ENCODE assay signal across 24 cellular contexts in genomic region chr12:2298556-2299195, GRCh38.
DNase-seq lines count a peak whose midpoint lies in the region; ATAC-seq and TF ChIP-seq lines count a peak whose summit lies in the region.
"Had no signal": no experiment of that assay in that cellular context is flagged by ENCODE, and none has a peak within 500 bp of the region (broad histone marks: within the 10 kb centered on the region; RNA-seq: fewer than 3 reads in every experiment).

No MANE protein-coding gene starts in this region.

- H3K4me2 ChIP-seq in neural progenitor cell, result no peak overlapping the region
- H3K4me2 ChIP-seq: GM23338 had no signal

- ATAC-seq in HG03520 (IDR thresholded peaks at IDR 0.05; ENCODE audit: unreplicated experiment), result no peak
- ATAC-seq: GM23338, K562 had no signal

- no peaks in the 10 kb centered on the region for H3K9me3 ChIP-seq in ascending aorta
- no peaks in the 10 kb centered on the region for H3K9me3 ChIP-seq in tibial artery
- no peaks in the 10 kb centered on the region for H3K9me3 ChIP-seq in neural progenitor cell (ENCODE audit: low read depth)
- H3K9me3 ChIP-seq: MG63 had no signal

- H3K27ac Mint-ChIP-seq in neural progenitor cell, result no peak overlapping the region
- H3K27ac Mint-ChIP-seq: GM23338 had no signal

- no peak overlapping the region for H3K9ac ChIP-seq in neural progenitor cell

- H3K4me3 Mint-ChIP-seq in neural progenitor cell, result no peak overlapping the region
- H3K4me3 Mint-ChIP-seq: CD14-positive monocyte, GM23338 had no signal

- intact Hi-C loops in ascending aorta (cut with DNase I) (no loop called here), tibial artery (cut with DNase I; ENCODE audit: low total_unique reads) (no loop called here)

- H3K27ac ChIP-seq in ascending aorta (peak overlapping the region; percentile 9 to 27), tibial artery (peak overlapping the region; percentile 13 to 81), neural progenitor cell (no peak overlapping the region)
- H3K27ac ChIP-seq: RWPE1, SK-N-MC had no signal

- peaks cover 18% of the 10 kb centered on the region for H3K4me1 Mint-ChIP-seq in neural progenitor cell

- H3K4me1 ChIP-seq in ascending aorta (peaks cover 18 to 39% of the 10 kb centered on the region in 2 donors), tibial artery (peaks cover 0 to 99% (median 72%) of the 10 kb centered on the region in 4 donors), neural progenitor cell (peaks cover 3% of the 10 kb centered on the region)

- peak; percentile 56 for DNase-seq in activated effector memory CD4-positive, alpha-beta T cell treated with anti-CD3 and anti-CD28 coated beads, Interleukin-2, amount 50 U/mL, for 16 hours
- DNase-seq in activated effector memory CD4-positive, alpha-beta T cell treated with Interleukin-2 at 50 U/mL for 16 hours, result no peak
- DNase-seq in ascending aorta (ENCODE audit: low spot score in 2 of 2), result peak in 1 of 2 donors; percentile 56
- DNase-seq in mesenteric fat pad (ENCODE audit: low spot score), result peak; percentile 51
- no peak for DNase-seq in tibial artery
- DNase-seq in AG08395 (ENCODE audit: low spot score), result no peak
- no peak for DNase-seq in neural progenitor cell (ENCODE audit: low spot score)
- DNase-seq: 8988T, AML-193, DMS53, HCEC 1CT, MG63, NCI-H187, NCI-H2107, NCI-H446 treated with DMSO at 0.1 percent for 48 hours, NCI-H526 treated with DMSO at 0.1 percent for 48 hours, SHP77 treated with DMSO at 0.1 percent for 48 hours, SW 1271 had no signal

- no peak overlapping the region for H2AFZ ChIP-seq in neural progenitor cell (replicated peaks)
- H2AFZ ChIP-seq: GM23338 had no signal

- H4K20me1 ChIP-seq in neural progenitor cell (ENCODE audit: low read depth), result no peaks in the 10 kb centered on the region

- H3F3A ChIP-seq in neural progenitor cell (ENCODE audit: low read depth), result no peaks in the 10 kb centered on the region

- H3K4me3 ChIP-seq in ascending aorta (no peak overlapping the region), tibial artery (no peak overlapping the region), neural progenitor cell (no peak overlapping the region)
- H3K4me3 ChIP-seq: GM23338, K562, MG63, SK-N-MC had no signal

- no peaks in the 10 kb centered on the region for H3K9me3 Mint-ChIP-seq in neural progenitor cell

- H3K36me3 ChIP-seq in ascending aorta (no peaks in the 10 kb centered on the region), tibial artery (no peaks in the 10 kb centered on the region), neural progenitor cell (no peaks in the 10 kb centered on the region)
- H3K36me3 ChIP-seq: MG63 had no signal

- no peaks in the 10 kb centered on the region for H3K27me3 ChIP-seq in ascending aorta
- H3K27me3 ChIP-seq in tibial artery, result no peaks in the 10 kb centered on the region
- H3K27me3 ChIP-seq in neural progenitor cell, result no peaks in the 10 kb centered on the region
- H3K27me3 ChIP-seq: MG63 had no signal

- no peaks in the 10 kb centered on the region for H3K36me3 Mint-ChIP-seq in neural progenitor cell
- H3K36me3 Mint-ChIP-seq: CD14-positive monocyte had no signal

- no peaks in the 10 kb centered on the region for H3K79me2 ChIP-seq in neural progenitor cell (ENCODE audit: low read depth)

- no peak for TF ChIP-seq CTCF in ascending aorta (IDR thresholded peaks at IDR 0.05)
- no peak for TF ChIP-seq CTCF in tibial artery (IDR thresholded peaks at IDR 0.05)
- TF ChIP-seq CTCF in neural progenitor cell (IDR thresholded peaks at IDR 0.05), result no peak

- peaks cover 3% of the 10 kb centered on the region for H3K27me3 Mint-ChIP-seq in neural progenitor cell (ENCODE audit: insufficient read depth, low read depth)

Comparison
In these comparisons a context has a peak if more than half of its experiments do, and no peak if none do; other contexts are left out.
1. DNase-seq: peak in activated effector memory CD4-positive, alpha-beta T cell treated with anti-CD3 and anti-CD28 coated beads, Interleukin-2, amount 50 U/mL, for 16 hours (single experiment) and mesenteric fat pad (single experiment); none in activated effector memory CD4-positive, alpha-beta T cell treated with Interleukin-2 at 50 U/mL for 16 hours (single experiment), tibial artery (0 of 2), AG08395 (single experiment) and neural progenitor cell (single experiment).